ENCODE assay signal across 21 cellular contexts in the genomic region with DNA sequence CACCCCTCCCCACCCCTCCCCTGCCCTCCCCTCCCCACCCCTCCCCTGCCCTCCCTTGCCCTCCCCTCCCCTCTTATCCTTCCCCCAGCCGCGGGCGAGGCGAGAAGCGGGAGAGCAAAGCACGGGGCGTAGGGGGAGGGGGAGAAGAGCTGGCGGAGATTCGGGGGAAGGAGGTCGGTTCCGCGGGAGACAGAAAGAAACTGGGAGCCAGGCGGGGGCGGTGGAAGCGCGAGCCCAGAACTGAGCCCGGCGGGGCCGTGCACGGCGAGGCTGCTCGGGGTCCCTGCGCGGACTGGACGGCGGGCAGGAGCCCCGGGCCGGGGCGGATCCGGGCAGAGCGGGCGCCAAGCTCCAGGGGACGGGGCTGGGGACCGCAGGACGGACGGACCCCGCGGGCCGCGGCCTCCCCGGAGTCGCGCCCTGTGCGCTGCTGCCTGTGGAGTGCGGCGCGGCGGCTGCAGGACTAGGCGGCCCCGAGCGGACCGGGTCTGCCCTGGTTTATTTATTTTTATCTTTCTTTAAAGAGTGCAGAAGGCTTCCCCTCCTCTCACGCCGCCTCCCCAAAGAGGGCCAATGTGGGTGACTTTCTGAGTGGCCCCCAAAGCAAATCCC. TPM values are rescaled to one million over a fixed set of nuclear protein-coding genes. Genes with fewer than 3 reads are reported as not detected.
"Had no signal": no experiment of that assay in that cellular context is flagged by ENCODE, and none has a peak within 500 bp of the region (broad histone marks: within the 10 kb centered on the region; RNA-seq: fewer than 3 reads in every experiment).

No MANE protein-coding gene starts in this region.

RNA-seq across cellular contexts. Expression of a gene that starts 29.8 kb away (rescaled TPM):
- total RNA-seq: activated CD4-positive, alpha-beta memory T cell treated with anti-CD3 and anti-CD28 coated beads for 36 hours; activated T-helper 17 cell treated with anti-CD3 and anti-CD28 coated beads, Interleukin-2, amount 50 U/mL, for 72 hours; astrocyte; chondrocyte; endothelial cell of umbilical vein; glomerular endothelial cell; heart right ventricle; left cardiac atrium; lung; mononuclear cell; myocyte; ovary; progenitor cell of endocrine pancreas; renal cortical epithelial cell; sciatic nerve; stomach; T-helper 1 cell treated with Interleukin-12 subunit alpha and Interleukin-12 subunit beta and Interleukin-4 antibody, amounts not matched to agents 30 ng/mL and 1 ng/mL, for 36 hours; thyroid gland; ureter had no signal
- polyA plus RNA-seq: endothelial cell of umbilical vein, esophagus, heart right ventricle, keratinocyte, lung, ovary, stomach had no signal

RNA-seq across cellular contexts. Expression of a gene that starts 46.2 kb away (rescaled TPM):
- total RNA-seq: activated CD4-positive, alpha-beta memory T cell treated with anti-CD3 and anti-CD28 coated beads for 36 hours; activated T-helper 17 cell treated with anti-CD3 and anti-CD28 coated beads, Interleukin-2, amount 50 U/mL, for 72 hours; astrocyte; chondrocyte; endothelial cell of umbilical vein; glomerular endothelial cell; heart right ventricle; left cardiac atrium; lung; mononuclear cell; myocyte; progenitor cell of endocrine pancreas; renal cortical epithelial cell; sciatic nerve; stomach; T-helper 1 cell treated with Interleukin-12 subunit alpha and Interleukin-12 subunit beta and Interleukin-4 antibody, amounts not matched to agents 30 ng/mL and 1 ng/mL, for 36 hours; thyroid gland; ureter had no signal
- polyA plus RNA-seq: endothelial cell of umbilical vein, esophagus, heart right ventricle, keratinocyte, lung, ovary, stomach had no signal
